8 cellular contexts compared by ENCODE assay signal in the genomic region with DNA sequence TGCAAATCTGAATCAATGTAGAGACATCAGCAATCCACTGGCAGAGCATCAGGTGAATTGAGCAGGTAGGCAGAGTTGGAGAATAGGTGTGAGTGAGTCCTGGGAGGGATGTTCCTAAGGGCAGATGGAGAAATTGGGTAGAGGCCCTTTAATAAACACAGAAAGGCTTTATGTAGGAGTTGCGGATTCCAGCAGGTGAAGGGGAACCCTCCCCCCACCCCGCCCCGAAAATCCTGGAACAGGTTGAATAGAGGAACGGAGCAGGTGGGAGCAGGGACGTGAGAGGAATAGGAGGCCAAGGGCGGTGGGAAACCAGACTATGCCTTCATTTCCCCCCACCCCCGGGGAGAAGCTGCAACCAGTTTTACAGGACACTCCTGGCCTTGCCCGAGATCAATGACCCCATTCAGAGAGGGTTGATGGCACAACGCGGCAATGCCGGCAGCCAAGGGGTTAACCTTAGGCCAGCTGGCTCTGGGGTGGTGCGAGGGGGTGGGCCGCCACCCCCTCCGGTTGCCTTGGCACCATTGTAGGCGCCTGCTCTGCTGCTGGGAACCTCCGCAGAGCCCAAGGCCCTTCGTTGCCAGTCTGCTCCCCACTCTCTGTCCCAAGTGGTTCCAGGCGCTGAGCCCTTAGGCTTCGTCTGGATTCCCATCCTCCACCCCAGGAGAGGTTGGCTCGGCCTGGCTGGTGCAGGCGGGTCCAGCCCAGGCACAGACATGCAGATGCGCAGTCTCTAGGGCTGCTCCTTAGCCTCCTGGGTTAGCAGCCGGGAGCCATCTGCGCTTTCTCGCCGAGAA. TPM values are rescaled to one million over a fixed set of nuclear protein-coding genes. Genes with fewer than 3 reads are reported as not detected.
DNase-seq lines count a peak whose midpoint lies in the region; ATAC-seq, FAIRE-seq and TF ChIP-seq lines count a peak whose summit lies in the region.

No MANE protein-coding gene starts in this region.

- no peak for TF ChIP-seq CTCF in PC-3 (conservative IDR thresholded peaks at IDR 0.05; ENCODE audit: low read depth, low read length)
- TF ChIP-seq CTCF in epithelial cell of esophagus (IDR thresholded peaks at IDR 0.05; ENCODE audit: insufficient read depth, low read depth, low read length, missing control alignments) = no peak
- TF ChIP-seq CTCF in vagina (IDR thresholded peaks at IDR 0.05) = no peak

- H3K27me3 ChIP-seq in PC-3 (ENCODE audit: low read length) (no peaks in the 10 kb centered on the region), muscle layer of duodenum (ENCODE audit: low read depth, low read length) (peaks cover 6% of the 10 kb centered on the region), vagina (no peaks in the 10 kb centered on the region)

- no peaks in the 10 kb centered on the region for H3K79me2 ChIP-seq in PC-3 (ENCODE audit: low read length)

- no peaks in the 10 kb centered on the region for H3K9me3 ChIP-seq in PC-3 (ENCODE audit: low read length)
- no peaks in the 10 kb centered on the region for H3K9me3 ChIP-seq in muscle layer of duodenum (ENCODE audit: control insufficient read depth in 1 of 2, low read length in 2 of 2)
- no peaks in the 10 kb centered on the region for H3K9me3 ChIP-seq in vagina

- H3K9ac ChIP-seq in PC-3 (ENCODE audit: low read length) = no peak overlapping the region

- peak overlapping the region; percentile 4 for H3K4me3 Mint-ChIP-seq in stimulated activated naive CD8-positive, alpha-beta T cell treated with anti-CD3 and anti-CD28 coated beads, Interleukin-15, Interleukin-2, amounts not matched to agents 100 ng/mL and 50 ng/mL, for 24 hours

- DNase-seq in stimulated activated naive CD8-positive, alpha-beta T cell treated with anti-CD3 and anti-CD28 coated beads, Interleukin-15, Interleukin-2, amounts not matched to agents 100 U/mL and 50 U/mL, for 24 hours = no peak
- DNase-seq in PC-3 (no peak), epithelial cell of esophagus (ENCODE audit: low read depth) (peak; percentile 75), vagina (ENCODE audit: extremely low spot score in 2 of 2) (no peak), GM12891 (ENCODE audit: insufficient read length, low spot score) (no peak)

- no peak overlapping the region for H3K27ac Mint-ChIP-seq in stimulated activated naive CD8-positive, alpha-beta T cell treated with anti-CD3 and anti-CD28 coated beads, Interleukin-15, Interleukin-2, amounts not matched to agents 100 ng/mL and 50 ng/mL, for 24 hours

- no peak for ATAC-seq in stimulated activated naive CD8-positive, alpha-beta T cell treated with anti-CD3 and anti-CD28 coated beads, Interleukin-15, Interleukin-2, amounts not matched to agents 100 U/mL and 50 U/mL, for 24 hours
- peak; percentile 47 for ATAC-seq in PC-3
- ATAC-seq in HG03025 (IDR thresholded peaks at IDR 0.05; ENCODE audit: low FRiP score, unreplicated experiment) = no peak

- no peaks in the 10 kb centered on the region for H3K36me3 Mint-ChIP-seq in stimulated activated naive CD8-positive, alpha-beta T cell treated with anti-CD3 and anti-CD28 coated beads, Interleukin-15, Interleukin-2, amounts not matched to agents 100 ng/mL and 50 ng/mL, for 24 hours (ENCODE audit: low read depth)

- H3K36me3 ChIP-seq in PC-3 (ENCODE audit: low read depth, low read length) = no peaks in the 10 kb centered on the region
- no peaks in the 10 kb centered on the region for H3K36me3 ChIP-seq in muscle layer of duodenum (ENCODE audit: control insufficient read depth in 1 of 2, insufficient read depth in 2 of 2, low read length in 2 of 2)
- no peaks in the 10 kb centered on the region for H3K36me3 ChIP-seq in vagina

- FAIRE-seq in GM12891 (lab: Jason Lieb, UNC) = no peak

- POLR2A ChIA-PET in PC-3 (lab: Charles Lee; ENCODE audit: unreplicated experiment) = no interaction called here

- H3K27me3 Mint-ChIP-seq in stimulated activated naive CD8-positive, alpha-beta T cell treated with anti-CD3 and anti-CD28 coated beads, Interleukin-15, Interleukin-2, amounts not matched to agents 100 ng/mL and 50 ng/mL, for 24 hours = peaks cover 31% of the 10 kb centered on the region

- peaks cover 9% of the 10 kb centered on the region for H3K4me1 ChIP-seq in PC-3 (ENCODE audit: insufficient read depth, low read length)
- peaks cover 4 to 17% of the 10 kb centered on the region in 2 donors for H3K4me1 ChIP-seq in muscle layer of duodenum (ENCODE audit: control insufficient read depth in 1 of 2, insufficient read depth in 2 of 2, low read length in 2 of 2)
- H3K4me1 ChIP-seq in vagina = peaks cover 21% of the 10 kb centered on the region

- no peaks in the 10 kb centered on the region for H3K9me2 ChIP-seq in PC-3 (replicated peaks; ENCODE audit: low read length)

- no peaks in the 10 kb centered on the region for H3F3A ChIP-seq in PC-3 (ENCODE audit: low read length, unreplicated experiment)

- intact Hi-C loops in PC-3 (cut with micrococcal nuclease) (loop anchor here (2.0 kb wide), 1 partner anchor 37 kb away; a partner anchor contains a TSS), vagina (cut with DNase I) (no loop called here)

- no peaks in the 10 kb centered on the region for H4K20me1 ChIP-seq in PC-3 (ENCODE audit: low read length)

- H3K4me3 ChIP-seq in PC-3 (ENCODE audit: low read length) (no peak overlapping the region), epithelial cell of esophagus (ENCODE audit: low read length) (peak overlapping the region; percentile 49), muscle layer of duodenum (ENCODE audit: low read depth in 1 of 2, low read length in 2 of 2) (peak overlapping the region; percentile 37 to 49), vagina (peak overlapping the region; percentile 44)

- no peaks in the 10 kb centered on the region for H3K9me3 Mint-ChIP-seq in stimulated activated naive CD8-positive, alpha-beta T cell treated with anti-CD3 and anti-CD28 coated beads, Interleukin-15, Interleukin-2, amounts not matched to agents 100 ng/mL and 50 ng/mL, for 24 hours

- CTCF ChIA-PET in PC-3 (lab: Charles Lee) = interaction anchor here (0.6 kb wide), 1 partner anchor 58 kb away, joined by 3 read pairs; no protein-coding TSS in a partner anchor

- TF ChIP-seq POLR2A in vagina (IDR thresholded peaks at IDR 0.05) (no peak), GM12891 (IDR thresholded peaks at IDR 0.05; ENCODE audit: low read depth, low read length) (no peak)

- H3K4me1 Mint-ChIP-seq in stimulated activated naive CD8-positive, alpha-beta T cell treated with anti-CD3 and anti-CD28 coated beads, Interleukin-15, Interleukin-2, amounts not matched to agents 100 ng/mL and 50 ng/mL, for 24 hours (ENCODE audit: low read depth) = peaks cover 11% of the 10 kb centered on the region

- H3K4me2 ChIP-seq in PC-3 (ENCODE audit: low read length) = no peak overlapping the region

- no peak overlapping the region for H2AFZ ChIP-seq in PC-3 (ENCODE audit: low read length)

- no peak overlapping the region for H3K27ac ChIP-seq in PC-3 (ENCODE audit: low read length)
- no peak overlapping the region for H3K27ac ChIP-seq in muscle layer of duodenum (ENCODE audit: low read length)
- H3K27ac ChIP-seq in vagina = no peak overlapping the region

- BruUV-seq in PC-3 (replicated peaks; lab: Mats Ljungman, UMichigan) = no TSS peak

TF ChIP-seq in GM12891, 5 proteins besides CTCF, POLR2A, EP300 and RAD21:
- TF ChIP-seq POU2F2 (IDR thresholded peaks at IDR 0.05; ENCODE audit: low read depth, low read length) (no peak), POLR2AphosphoS5 (IDR thresholded peaks at IDR 0.05; ENCODE audit: low read depth, low read length) (no peak), TAF1 (IDR thresholded peaks at IDR 0.05; ENCODE audit: low read depth, low read length) (no peak), SPI1 (IDR thresholded peaks at IDR 0.05; ENCODE audit: low read depth, low read length) (no peak)
TF ChIP-seq in GM12891: peak in this region for 0.

RNA-seq across cellular contexts. Expression of a gene that starts 0.8 kb away (rescaled TPM):
- total RNA-seq in PC-3 (2014; rRNA removed) = 0.29 and 1.4 TPM in 2 replicates
- total RNA-seq in vagina = 2.0 TPM
- 0.15 TPM for polyA plus RNA-seq in GM12891 (2012; ENCODE audit: low read depth, missing spikeins)

RNA-seq across cellular contexts. Expression of a gene that starts 17.0 kb away (rescaled TPM):
- total RNA-seq in PC-3 (2014; rRNA removed) (726 and 797 TPM in 2 replicates), vagina (93.1 TPM)
- polyA plus RNA-seq in GM12891 (2012; ENCODE audit: low read depth, missing spikeins) = 111 TPM

RNA-seq across cellular contexts. Expression of a gene that starts 37.5 kb away (rescaled TPM):
- total RNA-seq in PC-3 (2014; rRNA removed) (400 and 465 TPM in 2 replicates), vagina (268 TPM)
- polyA plus RNA-seq in GM12891 (2012; ENCODE audit: low read depth, missing spikeins) = 208 TPM

RNA-seq across cellular contexts. Expression of a gene that starts 39.7 kb away (rescaled TPM):
- total RNA-seq in PC-3 (2014; rRNA removed) (not detected in 2 replicates), vagina (not detected)
- 0.03 TPM for polyA plus RNA-seq in GM12891 (2012; ENCODE audit: low read depth, missing spikeins)

RNA-seq across cellular contexts. Expression of a gene that starts 56.1 kb away (rescaled TPM):
- total RNA-seq in PC-3 (2014; rRNA removed) = 16.3 and 22.6 TPM in 2 replicates
- 4.2 TPM for total RNA-seq in vagina
- 0.98 TPM for polyA plus RNA-seq in GM12891 (2012; ENCODE audit: low read depth, missing spikeins)
